In the genomic region with DNA sequence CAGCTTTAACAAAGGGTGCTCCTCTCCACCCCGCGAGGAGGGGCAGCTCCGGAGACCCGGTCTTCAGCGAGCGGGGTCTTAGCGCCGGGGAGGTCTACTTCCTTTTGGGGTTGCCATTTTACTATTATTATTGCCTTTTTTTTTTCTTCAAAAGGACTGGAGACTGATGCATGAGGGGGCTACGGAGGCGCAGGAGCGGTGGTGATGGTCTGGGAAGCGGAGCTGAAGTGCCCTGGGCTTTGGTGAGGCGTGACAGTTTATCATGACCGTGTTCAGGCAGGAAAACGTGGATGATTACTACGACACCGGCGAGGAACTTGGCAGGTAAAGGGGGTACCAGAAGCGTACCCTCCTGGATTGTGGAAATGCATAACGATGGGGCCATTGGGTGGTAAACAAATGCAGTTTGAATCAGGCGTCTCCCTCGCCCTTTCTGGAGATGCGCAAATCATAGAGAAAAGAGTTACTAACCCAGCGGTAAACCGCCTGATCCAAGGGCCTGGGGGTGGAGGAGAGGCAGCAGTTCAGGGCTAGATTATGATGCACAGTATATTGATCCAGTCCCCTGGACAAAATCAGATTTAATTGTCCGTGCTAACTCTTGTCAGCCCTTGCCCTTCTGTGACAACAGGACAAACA, we compare ENCODE assay signal across 8 cellular contexts. TPM values are rescaled to one million over a fixed set of nuclear protein-coding genes. Genes with fewer than 3 reads are reported as not detected.
A peak's percentile ranks its signal among the peaks of the same experiment; 100 is the strongest.
DNase-seq lines count a peak whose midpoint lies in the region; ATAC-seq and TF ChIP-seq lines count a peak whose summit lies in the region.

No MANE protein-coding gene starts in this region.

- in situ Hi-C loops in Panc1 (cut with HindIII; ENCODE audit: low pct_unique_long_range_greater_than_20kb, low sequenced_read_pairs), result no loop called here

- H3K9me3 ChIP-seq in Panc1 (ENCODE audit: control insufficient read depth, insufficient read depth, low read depth, low read length) (no peaks in the 10 kb centered on the region), esophagus muscularis mucosa (no peaks in the 10 kb centered on the region), parathyroid adenoma (ENCODE audit: control insufficient read depth, low read length) (no peaks in the 10 kb centered on the region)

- POLR2A ChIA-PET in Panc1 (lab: Charles Lee), result no interaction called here

- CTCF ChIA-PET in Panc1 (lab: Charles Lee), result no interaction called here

- TF ChIP-seq EP300 in esophagus muscularis mucosa (IDR thresholded peaks at IDR 0.05), result no peak

- H3K4me2 ChIP-seq in parathyroid adenoma (ENCODE audit: low read length), result peak overlapping the region; percentile 71

- 25% methylated on average over 25 of the region's 26 CpGs for WGBS in esophagus muscularis mucosa

- BruUV-seq in Panc1 (replicated peaks; lab: Mats Ljungman, UMichigan), result no TSS peak

- ATAC-seq in Panc1 (no peak), HG03039 (IDR thresholded peaks at IDR 0.05; ENCODE audit: unreplicated experiment) (no peak)

- H3K4me1 ChIP-seq in Panc1 (ENCODE audit: control insufficient read depth, insufficient read depth, low read length) (no peaks in the 10 kb centered on the region), esophagus muscularis mucosa (peaks cover 6 to 54% (median 49%) of the 10 kb centered on the region in 4 donors), parathyroid adenoma (peaks cover 2% of the 10 kb centered on the region)

- H3K27ac ChIP-seq in Panc1 (ENCODE audit: low read length) (no peak overlapping the region), esophagus muscularis mucosa (replicated peaks in 1 of 4) (peak overlapping the region; percentile 88 to 94 (median 93)), parathyroid adenoma (peak overlapping the region; percentile 44)

- H3K79me2 ChIP-seq in parathyroid adenoma, result no peaks in the 10 kb centered on the region

- peaks cover 2% of the 10 kb centered on the region for H3K36me3 ChIP-seq in GM06990 (ENCODE audit: control insufficient read depth, insufficient read depth, low read length)
- no peaks in the 10 kb centered on the region; the same call in 1 of the 2 replicates for H3K36me3 ChIP-seq in Panc1 (ENCODE audit: control insufficient read depth, insufficient read depth, low read length)
- no peaks in the 10 kb centered on the region for H3K36me3 ChIP-seq in esophagus muscularis mucosa
- H3K36me3 ChIP-seq in parathyroid adenoma (ENCODE audit: control insufficient read depth, insufficient read depth, low read length), result no peaks in the 10 kb centered on the region

- intact Hi-C loops in Panc1 (cut with micrococcal nuclease; ENCODE audit: unreplicated experiment), result no loop called here
- intact Hi-C loops in esophagus muscularis mucosa (cut with DNase I), result loop anchor here (2.0 to 5.0 kb wide), 3 partner anchors 143 to 162 kb away; no protein-coding TSS in a partner anchor

- H3K9ac ChIP-seq in parathyroid adenoma, result no peak overlapping the region

- peak overlapping the region; percentile 78 for H2AFZ ChIP-seq in parathyroid adenoma

- H3K4me3 ChIP-seq in GM06990 (replicated peaks; ENCODE audit: low read depth, low read length), result peak overlapping the region; percentile 94
- H3K4me3 ChIP-seq in Panc1 (ENCODE audit: low read depth in 2 of 2, low read length in 2 of 2), result peak overlapping the region; percentile 23 to 35
- peak overlapping the region; percentile 77 to 98 (median 95) for H3K4me3 ChIP-seq in esophagus muscularis mucosa
- H3K4me3 ChIP-seq in parathyroid adenoma (ENCODE audit: low read depth, low read length), result peak overlapping the region; percentile 68

- DNase-seq in GM06990 (ENCODE audit: extremely low read depth, insufficient read length) (peak; percentile 34), Panc1 (ENCODE audit: low read depth, low spot score) (no peak), esophagus muscularis mucosa (ENCODE audit: extremely low spot score) (no peak), NCI-H1436 treated with DMSO at 0.1 percent for 48 hours (lab: John Stamatoyannopoulos, UW) (no peak), islet precursor cell (no peak)
- DNase-seq in NK-92 treated with Interleukin-12 subunit alpha and Interleukin-12 subunit beta, amount 100 ng/mL, for 24 hours (lab: John Stamatoyannopoulos, UW), result no peak

- TF ChIP-seq CTCF in GM06990 (IDR thresholded peaks at IDR 0.05; ENCODE audit: insufficient read depth, low read length, poor library complexity, severe bottlenecking) (no peak), Panc1 (IDR thresholded peaks at IDR 0.05) (no peak), esophagus muscularis mucosa (IDR thresholded peaks at IDR 0.05) (no peak), parathyroid adenoma (IDR thresholded peaks at IDR 0.05) (no peak)

- no peak for TF ChIP-seq POLR2A in esophagus muscularis mucosa (IDR thresholded peaks at IDR 0.05; ENCODE audit: low read depth)

- H3K27me3 ChIP-seq in GM06990 (replicated peaks; ENCODE audit: control insufficient read depth, insufficient read depth, low read length) (no peaks in the 10 kb centered on the region), Panc1 (ENCODE audit: control insufficient read depth, insufficient read depth, low read length) (peaks cover 2% of the 10 kb centered on the region; the same call in 1 of the 2 replicates), esophagus muscularis mucosa (peaks cover 0 to 4% (median 0%) of the 10 kb centered on the region in 4 donors), parathyroid adenoma (ENCODE audit: control insufficient read depth, insufficient read depth, low read length) (no peaks in the 10 kb centered on the region)

RNA-seq across cellular contexts. Expression of a gene that starts 1.3 kb away (rescaled TPM):
- total RNA-seq in Panc1 (2021; ENCODE audit: unreplicated experiment) (0.87 TPM), esophagus muscularis mucosa (10 to 100 TPM; 51.7 to 96.8 (median 80.7) TPM)
- polyA plus RNA-seq in Panc1 (2012; ENCODE audit: insufficient read length), result 0.53 TPM

Comparison
In these comparisons a context has a peak if more than half of its experiments do, and no peak if none do; other contexts are left out.
1. H3K4me3 ChIP-seq: peak in every context shown above with its lines; median percentile 95 in esophagus muscularis mucosa; 94 in GM06990; 68 in parathyroid adenoma; 29 in Panc1.
2. RNA of a gene that starts 1.3 kb away (total RNA-seq): 51.7 to 96.8 TPM in esophagus muscularis mucosa; 0.87 TPM in Panc1 (single experiment); every median in the first group is over 10 times any median in the second.